In the genomic region with DNA sequence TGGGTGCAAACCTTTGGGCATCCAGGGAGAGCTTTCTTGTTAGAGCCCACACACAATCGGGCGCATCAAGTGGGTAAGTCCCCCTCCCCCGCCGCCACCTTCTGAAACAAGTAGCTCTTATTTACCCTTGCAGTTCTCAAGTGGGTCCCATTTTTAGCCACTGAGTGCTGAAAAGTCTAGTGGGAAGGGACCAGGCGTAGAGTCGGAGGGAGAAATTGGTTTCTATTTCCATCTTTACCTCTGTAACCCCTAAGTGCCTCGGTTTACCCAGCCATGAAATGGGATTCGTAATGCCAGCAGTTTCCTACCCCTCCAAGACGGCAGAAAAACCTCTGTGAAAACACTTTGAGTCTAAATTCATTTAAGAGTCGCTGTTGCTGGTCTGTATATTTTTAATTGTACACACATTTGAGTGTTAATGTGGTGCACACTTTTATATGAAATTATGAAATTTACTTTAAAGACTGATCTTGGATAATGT, we compare ENCODE assay signal across 8 cellular contexts.
DNase-seq lines count a peak whose midpoint lies in the region; ATAC-seq and TF ChIP-seq lines count a peak whose summit lies in the region.

No MANE protein-coding gene starts in this region.

- no peaks in the 10 kb centered on the region for H3F3A ChIP-seq in OCI-LY1 (ENCODE audit: insufficient read depth, low read length)

- DNase-seq in GM10266 (ENCODE audit: extremely low spot score) (peak; percentile 49), D341Med (ENCODE audit: low spot score) (no peak)

- H3K9me2 ChIP-seq in OCI-LY1 (ENCODE audit: low read depth, low read length): no peaks in the 10 kb centered on the region

- H3K4me1 ChIP-seq in OCI-LY1 (ENCODE audit: insufficient read depth, low read length, severe bottlenecking): peaks cover 14% of the 10 kb centered on the region
- peaks cover 25 to 29% of the 10 kb centered on the region in 2 donors for H3K4me1 ChIP-seq in duodenal mucosa (ENCODE audit: control insufficient read depth in 1 of 2, insufficient read depth in 2 of 2, low read length in 2 of 2)
- peaks cover 10% of the 10 kb centered on the region for H3K4me1 ChIP-seq in mucosa of stomach (ENCODE audit: control insufficient read depth, insufficient read depth, low read length)

- no peak overlapping the region for H2AFZ ChIP-seq in OCI-LY1 (ENCODE audit: low read length)

- H3K27ac ChIP-seq in OCI-LY1 (ENCODE audit: low read depth, low read length, poor library complexity, severe bottlenecking) (no peak overlapping the region), duodenal mucosa (ENCODE audit: low read depth, low read length) (no peak overlapping the region)

- H4K20me1 ChIP-seq in OCI-LY1 (ENCODE audit: insufficient read depth, low read length): no peaks in the 10 kb centered on the region

- TF ChIP-seq CTCF in GM10266 (IDR thresholded peaks at IDR 0.05; ENCODE audit: control insufficient read depth, insufficient read depth, low read depth, missing control alignments) (no peak), OCI-LY1 (IDR thresholded peaks at IDR 0.05; ENCODE audit: low read length) (no peak)

- H3K4me3 ChIP-seq in OCI-LY1 (ENCODE audit: low read depth, low read length, poor library complexity, severe bottlenecking) (peak overlapping the region; percentile 60), duodenal mucosa (ENCODE audit: low read depth in 1 of 2, low read length in 2 of 2) (peak overlapping the region; percentile 79 to 81), mucosa of stomach (ENCODE audit: low read length) (no peak overlapping the region)

- no peaks in the 10 kb centered on the region for H3K79me2 ChIP-seq in OCI-LY1 (ENCODE audit: insufficient read depth, low read length)

- H3K4me2 ChIP-seq in OCI-LY1 (ENCODE audit: low read length): peak overlapping the region; percentile 74

- H3K9me3 ChIP-seq in OCI-LY1 (ENCODE audit: low read length) (no peaks in the 10 kb centered on the region), duodenal mucosa (ENCODE audit: control insufficient read depth in 1 of 2, low read length in 2 of 2) (no peaks in the 10 kb centered on the region), mucosa of stomach (ENCODE audit: control insufficient read depth, low read length) (no peaks in the 10 kb centered on the region)

- H3K9ac ChIP-seq in OCI-LY1 (ENCODE audit: low read length) (no peak overlapping the region), duodenal mucosa (ENCODE audit: low read depth in 1 of 2, low read length in 2 of 2) (peak overlapping the region; percentile 49 to 57), mucosa of stomach (ENCODE audit: low read length) (peak overlapping the region; percentile 56)

- H3K27me3 ChIP-seq in OCI-LY1 (ENCODE audit: insufficient read depth, low read length): no peaks in the 10 kb centered on the region; the same call in 1 of the 2 replicates
- H3K27me3 ChIP-seq in duodenal mucosa (ENCODE audit: control insufficient read depth in 1 of 2, insufficient read depth in 2 of 2, low read length in 2 of 2): peaks cover 0 to 4% of the 10 kb centered on the region in 2 donors
- peaks cover 5% of the 10 kb centered on the region for H3K27me3 ChIP-seq in mucosa of stomach (ENCODE audit: control insufficient read depth, insufficient read depth, low read length)

- ATAC-seq in GM19351 (IDR thresholded peaks at IDR 0.05; ENCODE audit: unreplicated experiment) (no peak), GM18868 (IDR thresholded peaks at IDR 0.05; ENCODE audit: unreplicated experiment) (no peak), GM19035 (IDR thresholded peaks at IDR 0.05; ENCODE audit: unreplicated experiment) (no peak)

- H3K36me3 ChIP-seq in OCI-LY1 (ENCODE audit: insufficient read depth, low read length) (no peaks in the 10 kb centered on the region), duodenal mucosa (ENCODE audit: control insufficient read depth in 1 of 2, insufficient read depth in 2 of 2, low read length in 2 of 2) (no peaks in the 10 kb centered on the region), mucosa of stomach (ENCODE audit: control insufficient read depth, insufficient read depth, low read length) (no peaks in the 10 kb centered on the region)
